ENCODE assay signal across 15 cellular contexts in the genomic region with DNA sequence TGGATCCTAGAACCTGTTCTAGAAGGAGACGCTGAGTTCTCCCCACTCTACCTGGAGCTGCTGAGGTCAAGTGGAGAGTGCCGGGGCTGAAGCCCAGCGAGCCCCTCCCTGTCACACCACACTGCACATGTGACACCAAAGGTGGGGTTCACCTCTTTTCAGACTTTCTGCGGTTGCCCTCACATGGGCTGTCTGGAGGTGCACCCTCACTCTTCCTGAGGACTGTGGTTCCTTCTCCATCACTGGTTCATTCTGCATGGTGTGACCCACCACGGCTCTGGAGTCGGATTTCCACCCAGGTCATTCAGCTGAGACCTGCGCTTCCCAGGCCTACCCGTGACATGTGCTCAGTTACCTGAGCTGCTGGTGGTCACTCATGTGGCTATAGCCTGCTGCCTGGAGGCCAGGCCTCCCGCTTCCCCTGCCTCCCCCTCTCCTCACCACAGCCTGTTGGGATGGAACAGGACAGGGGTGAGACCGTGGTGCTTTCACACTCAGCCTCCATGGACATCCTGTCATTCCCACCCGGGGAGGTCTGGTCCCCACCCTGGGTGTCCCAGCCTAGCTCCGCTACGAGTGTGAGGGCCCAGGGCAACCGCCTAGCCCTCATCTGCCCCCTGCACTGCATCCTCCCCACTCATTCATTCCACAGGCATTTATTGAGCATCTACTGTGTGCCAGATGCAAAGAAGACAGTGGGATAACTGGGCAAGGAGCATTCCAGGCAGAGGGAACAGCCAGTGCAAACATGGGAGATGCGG. TPM values are rescaled to one million over a fixed set of nuclear protein-coding genes. Genes with fewer than 3 reads are reported as not detected.
DNase-seq lines count a peak whose midpoint lies in the region; ATAC-seq and TF ChIP-seq lines count a peak whose summit lies in the region.
"Had no signal": no experiment of that assay in that cellular context is flagged by ENCODE, and none has a peak within 500 bp of the region (broad histone marks: within the 10 kb centered on the region; RNA-seq: fewer than 3 reads in every experiment).

No MANE protein-coding gene starts in this region.

- peak in 2 of 3 donors; percentile 18 to 47 for DNase-seq in right cardiac atrium
- no peak for DNase-seq in Right ventricle myocardium superior
- peak in 1 of 3 donors; percentile 24 for DNase-seq in right lobe of liver
- no peak for DNase-seq in dermis blood vessel endothelial cell
- no peak for DNase-seq in GM20000 (ENCODE audit: low spot score)
- DNase-seq: CD8-positive, alpha-beta T cell; H9; NCI-H1417 treated with DMSO at 0.1 percent for 48 hours; NCI-H2029; NCI-H774; PC-3 had no signal

- H3K4me3 ChIP-seq in right cardiac atrium (ENCODE audit: low read length): no peak overlapping the region
- peak overlapping the region in 2 of 3 donors; percentile 69 to 83 for H3K4me3 ChIP-seq in right lobe of liver
- H3K4me3 ChIP-seq: SJSA1 had no signal

- TF ChIP-seq POLR2A in right lobe of liver (IDR thresholded peaks at IDR 0.05): no peak

- intact Hi-C loops in right cardiac atrium (cut with DNase I) (no loop called here), Right ventricle myocardium superior (cut with DNase I) (no loop called here), right lobe of liver (cut with DNase I) (no loop called here)

- no peaks in the 10 kb centered on the region for H3K9me3 ChIP-seq in right cardiac atrium (ENCODE audit: control insufficient read depth, low read length)
- H3K9me3 ChIP-seq in right lobe of liver: no peaks in the 10 kb centered on the region

- no peaks in the 10 kb centered on the region for H3K27me3 ChIP-seq in right cardiac atrium (ENCODE audit: control insufficient read depth, insufficient read depth)
- H3K27me3 ChIP-seq in right lobe of liver: no peaks in the 10 kb centered on the region

- no peak overlapping the region for H3K27ac ChIP-seq in right cardiac atrium (ENCODE audit: low read length)
- peak overlapping the region in 2 of 3 donors; percentile 44 to 72 for H3K27ac ChIP-seq in right lobe of liver
- H3K27ac ChIP-seq: HL-60, RWPE1, SJSA1 had no signal

- peaks cover 0 to 9% (median 0%) of the 10 kb centered on the region in 4 donors for H3K36me3 ChIP-seq in right lobe of liver

- H3K4me1 ChIP-seq in right cardiac atrium (ENCODE audit: control insufficient read depth, insufficient read depth, low read length) (peaks cover 7% of the 10 kb centered on the region), right lobe of liver (peaks cover 2 to 48% (median 18%) of the 10 kb centered on the region in 4 donors)

- no peak for TF ChIP-seq CTCF in right lobe of liver (IDR thresholded peaks at IDR 0.05)
- TF ChIP-seq CTCF in GM20000 (IDR thresholded peaks at IDR 0.05; ENCODE audit: extremely low read depth, missing control alignments): no peak

- no peak for ATAC-seq in right cardiac atrium
- ATAC-seq in Right ventricle myocardium superior (ENCODE audit: poor library complexity): no peak
- ATAC-seq in right lobe of liver: peak; percentile 3 to 20 (median 8)
- no peak for ATAC-seq in HG03097 (IDR thresholded peaks at IDR 0.05; ENCODE audit: low FRiP score, unreplicated experiment)
- ATAC-seq: CD8-positive, alpha-beta T cell; PC-3 had no signal

- WGBS in right cardiac atrium: 90% methylated on average over 15 of the region's 15 CpGs
- WGBS in right lobe of liver (ENCODE audit: insufficient coverage, low coverage, low lambda C conversion rate, missing lambda C conversion rate): 56% methylated on average over 8 of the region's 15 CpGs

RNA-seq across cellular contexts. Expression of gene A1BG, which starts 0.6 kb away (rescaled TPM):
- total RNA-seq in right cardiac atrium (10 to 100 TPM; 21.0 to 36.0 (median 28.6) TPM), Right ventricle myocardium superior (4.1 TPM), right lobe of liver (1,000 to 10,000 TPM in 4 of 6 experiments, 100 to 1,000 TPM in 2; 897 to 2,313 (median 1,164) TPM), dermis blood vessel endothelial cell (0.37 and 12.4 TPM in 2 replicates)
- polyA plus RNA-seq in right cardiac atrium: 32.6 TPM

RNA-seq across cellular contexts. Expression of gene ZNF497, which starts 8.7 kb away (rescaled TPM):
- 1 to 10 TPM in 1 of 4 donors, under 1 TPM in 3; 0.33 to 1.1 (median 0.47) TPM for total RNA-seq in right cardiac atrium
- 0.27 TPM for polyA plus RNA-seq in right cardiac atrium
- total RNA-seq in Right ventricle myocardium superior: 0.30 TPM
- total RNA-seq in right lobe of liver: 1 to 10 TPM in 5 of 6 experiments, under 1 TPM in 1; 0.73 to 3.1 (median 1.7) TPM
- total RNA-seq in dermis blood vessel endothelial cell: 1.3 and 2.9 TPM in 2 replicates

RNA-seq across cellular contexts. Expression of gene ZNF837, which starts 26.9 kb away (rescaled TPM):
- total RNA-seq in right cardiac atrium (under 1 TPM; 0.33 to 0.82 (median 0.55) TPM), Right ventricle myocardium superior (0.13 TPM), right lobe of liver (1 to 10 TPM; 1.7 to 3.9 (median 2.4) TPM), dermis blood vessel endothelial cell (3.5 and 4.1 TPM in 2 replicates)
- 0.52 TPM for polyA plus RNA-seq in right cardiac atrium

RNA-seq across cellular contexts. Expression of gene ZSCAN22, which starts 27.1 kb away (rescaled TPM):
- total RNA-seq in right cardiac atrium (1 to 10 TPM; 1.4 to 2.1 (median 1.9) TPM), Right ventricle myocardium superior (1.7 TPM), right lobe of liver (1 to 10 TPM; 1.7 to 2.9 (median 2.1) TPM), dermis blood vessel endothelial cell (3.4 and 3.7 TPM in 2 replicates)
- polyA plus RNA-seq in right cardiac atrium: 0.79 TPM

RNA-seq across cellular contexts. Expression of gene RPS5, which starts 33.2 kb away (rescaled TPM):
- total RNA-seq in right cardiac atrium (100 to 1,000 TPM; 513 to 681 (median 600) TPM), Right ventricle myocardium superior (481 TPM), right lobe of liver (100 to 1,000 TPM; 274 to 637 (median 304) TPM), dermis blood vessel endothelial cell (1,348 and 2,550 TPM in 2 replicates)
- 566 TPM for polyA plus RNA-seq in right cardiac atrium

Comparison
In these comparisons a context has a peak if more than half of its experiments do, and no peak if none do; other contexts are left out.
1. DNase-seq: peak in right cardiac atrium (2 of 3); none in Right ventricle myocardium superior (single experiment), dermis blood vessel endothelial cell (single experiment) and GM20000 (single experiment).
2. ATAC-seq: peak in right lobe of liver (4 of 4); none in right cardiac atrium (0 of 2), Right ventricle myocardium superior (single experiment) and HG03097 (single experiment).
3. RNA of gene A1BG, which starts 0.6 kb away (total RNA-seq): 897 to 2,313 TPM in right lobe of liver; 21.0 to 36.0 TPM in right cardiac atrium, 0.37 to 12.4 TPM in dermis blood vessel endothelial cell and 4.1 TPM in Right ventricle myocardium superior (single experiment); every median in the first group is over 10 times any median in the second.